Comparison of ENCODE assay signal across 35 cellular contexts in the genomic region with DNA sequence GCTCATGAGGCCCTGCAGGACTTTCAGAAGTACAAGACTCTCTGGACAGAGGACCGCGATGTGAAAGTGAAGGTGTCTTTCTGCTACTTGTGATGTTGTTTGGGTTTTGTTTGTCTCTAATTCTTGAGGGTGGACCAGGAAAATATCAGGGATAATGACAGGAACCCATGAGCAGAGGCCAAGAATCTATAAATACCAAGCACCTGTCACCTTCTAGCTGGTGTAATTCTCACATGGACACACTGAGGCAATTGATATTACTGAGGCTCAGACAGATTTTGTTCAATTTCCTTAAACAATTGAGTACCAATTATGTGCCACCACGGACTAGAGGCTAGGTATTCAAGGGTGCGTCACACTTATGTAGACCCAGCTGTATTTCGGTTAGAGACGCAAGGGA.
"Had no signal": no experiment of that assay in that cellular context is flagged by ENCODE, and none has a peak within 500 bp of the region (broad histone marks: within the 10 kb centered on the region; RNA-seq: fewer than 3 reads in every experiment).

No MANE protein-coding gene starts in this region.

- H3K9ac ChIP-seq: KMS-11 had no signal

- H3K4me3 ChIP-seq: MG63 had no signal

- DNase-seq: Karpas-422, Kasumi-1, KBM-7, MG63, MM.1S, MV-4-11, NCI-H1048, NCI-H1092, NCI-H1092 treated with DMSO at 0.1 percent for 48 hours, NCI-H1105, NCI-H1105 treated with DMSO at 0.1 percent for 48 hours, NCI-H1417, NCI-H1417 treated with DMSO at 0.1 percent for 48 hours, NCI-H1436, NCI-H1436 treated with DMSO at 0.1 percent for 48 hours, NCI-H146, NCI-H1694, NCI-H1694 treated with DMSO at 0.1 percent for 48 hours, NCI-H187, NCI-H187 treated with DMSO at 0.1 percent for 48 hours, NCI-H1930, NCI-H2029, NCI-H2029 treated with DMSO at 0.1 percent for 48 hours, NCI-H2081, NCI-H2081 treated with DMSO at 0.1 percent for 48 hours, NCI-H2107, NCI-H2171, NCI-H2171 treated with DMSO at 0.1 percent for 48 hours, NCI-H2227 treated with DMSO at 0.1 percent for 48 hours, NCI-H226, NCI-H345, NCI-H446, NCI-H446 treated with DMSO at 0.1 percent for 48 hours, NCI-H510A had no signal

- H3K9me3 ChIP-seq: MG63 had no signal

- H3K27ac ChIP-seq: KMS-11 had no signal

- H3K36me3 ChIP-seq: MG63 had no signal
